Comparison of ENCODE assay signal across 8 cellular contexts in the genomic region with DNA sequence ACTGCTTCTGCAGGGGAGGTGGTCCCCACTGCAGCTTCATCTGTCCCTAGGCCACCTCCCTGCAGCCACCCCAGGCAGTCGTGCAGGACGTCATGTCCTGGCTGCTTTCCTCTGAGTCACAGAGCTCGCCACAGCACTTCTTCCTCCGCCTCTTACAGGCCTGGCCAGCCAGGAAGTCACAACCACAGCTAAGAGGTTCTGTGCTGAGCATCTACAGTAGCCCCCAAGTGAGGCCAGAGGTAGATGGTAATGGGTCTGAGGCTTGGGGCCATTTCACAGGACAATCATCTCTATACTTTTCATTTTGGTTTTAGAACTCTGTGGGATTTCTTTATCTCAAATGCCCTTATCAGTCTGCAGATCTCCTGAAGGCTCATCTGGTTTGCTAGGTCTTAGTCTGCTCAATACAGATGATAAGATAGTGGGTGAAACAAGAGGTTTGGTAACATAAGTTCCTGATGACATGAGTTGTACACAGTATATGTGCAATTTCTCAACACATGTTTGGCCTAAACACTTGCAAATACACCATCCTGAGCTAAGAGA.
DNase-seq lines count a peak whose midpoint lies in the region; ATAC-seq, FAIRE-seq and TF ChIP-seq lines count a peak whose summit lies in the region.

No MANE protein-coding gene starts in this region.

- peak in 1 of 2 donors; percentile 35 for TF ChIP-seq POLR2A in tibial nerve (IDR thresholded peaks at IDR 0.05)

- peaks cover 18% of the 10 kb centered on the region for H3K27me3 ChIP-seq in NT2/D1 (ENCODE audit: insufficient read depth, insufficient read length)
- no peaks in the 10 kb centered on the region for H3K27me3 ChIP-seq in esophagus (ENCODE audit: control insufficient read depth in 1 of 2, insufficient read depth in 2 of 2, low read length in 2 of 2)
- peaks cover 52% of the 10 kb centered on the region for H3K27me3 ChIP-seq in neural progenitor cell
- no peaks in the 10 kb centered on the region for H3K27me3 ChIP-seq in tibial nerve

- H3F3A ChIP-seq in neural progenitor cell (ENCODE audit: low read depth), result no peaks in the 10 kb centered on the region

- no peak overlapping the region for H2AFZ ChIP-seq in neural progenitor cell (replicated peaks)

- no peaks in the 10 kb centered on the region for H3K9me3 ChIP-seq in NT2/D1 (ENCODE audit: insufficient read depth, low read length)
- H3K9me3 ChIP-seq in esophagus (ENCODE audit: control insufficient read depth in 2 of 2, insufficient read depth in 1 of 2, low read depth in 1 of 2, low read length in 1 of 2), result no peaks in the 10 kb centered on the region
- H3K9me3 ChIP-seq in neural progenitor cell (ENCODE audit: low read depth), result no peaks in the 10 kb centered on the region
- H3K9me3 ChIP-seq in tibial nerve, result no peaks in the 10 kb centered on the region

- H3K27me3 Mint-ChIP-seq in neural progenitor cell (ENCODE audit: insufficient read depth, low read depth), result peaks cover 33% of the 10 kb centered on the region

- H3K4me1 ChIP-seq in NT2/D1 (ENCODE audit: insufficient read depth, insufficient read length) (peaks cover 9% of the 10 kb centered on the region), esophagus (ENCODE audit: control insufficient read depth in 2 of 2, insufficient read depth in 2 of 2, low read length in 1 of 2) (peaks cover 4 to 13% of the 10 kb centered on the region in 2 donors), neural progenitor cell (peaks cover 10% of the 10 kb centered on the region), tibial nerve (peaks cover 0 to 55% (median 40%) of the 10 kb centered on the region in 4 donors)

- H3K4me1 Mint-ChIP-seq in neural progenitor cell, result peaks cover 36% of the 10 kb centered on the region

- H3K36me3 Mint-ChIP-seq in neural progenitor cell, result no peaks in the 10 kb centered on the region

- no peak overlapping the region for H3K4me2 ChIP-seq in neural progenitor cell

- H3K27ac Mint-ChIP-seq in neural progenitor cell, result peak overlapping the region; percentile 78

- H3K79me2 ChIP-seq in neural progenitor cell (ENCODE audit: low read depth), result no peaks in the 10 kb centered on the region

- no peak overlapping the region for H3K4me3 Mint-ChIP-seq in neural progenitor cell

- no peak for TF ChIP-seq CTCF in neural progenitor cell (IDR thresholded peaks at IDR 0.05)
- TF ChIP-seq CTCF in tibial nerve (IDR thresholded peaks at IDR 0.05), result no peak

- ATAC-seq in HG02678 (IDR thresholded peaks at IDR 0.05; ENCODE audit: unreplicated experiment) (peak; percentile 53), HG02970 (IDR thresholded peaks at IDR 0.05; ENCODE audit: low FRiP score, unreplicated experiment) (no peak)

- H3K36me3 ChIP-seq in NT2/D1 (ENCODE audit: insufficient read depth, insufficient read length, low read length) (no peaks in the 10 kb centered on the region), esophagus (ENCODE audit: control insufficient read depth in 2 of 2, insufficient read depth in 2 of 2, low read length in 1 of 2) (no peaks in the 10 kb centered on the region), neural progenitor cell (no peaks in the 10 kb centered on the region), tibial nerve (no peaks in the 10 kb centered on the region)

- FAIRE-seq in GM18507 (lab: Jason Lieb, UNC), result peak; percentile 91

- DNase-seq in GM18507 (ENCODE audit: extremely low spot score, insufficient read length, low read depth) (peak; percentile 65), NT2/D1 (ENCODE audit: low read depth, low spot score) (no peak), neural progenitor cell (ENCODE audit: low spot score) (no peak), tibial nerve (ENCODE audit: low spot score in 2 of 2) (peak; percentile 72 to 77)
- peak; percentile 59 for DNase-seq in activated CD8-positive, alpha-beta memory T cell treated with anti-CD3 and anti-CD28 coated beads, Interleukin-2, amount 50 U/mL, for 24 hours (ENCODE audit: extremely low read depth)

- H3K9ac ChIP-seq in NT2/D1 (ENCODE audit: insufficient read length, low read depth) (peak overlapping the region; percentile 42), neural progenitor cell (no peak overlapping the region)

- 20 to 24% methylated on average over 4 of the region's 4 CpGs for WGBS in esophagus, 2 donors
- WGBS in tibial nerve, 2 donors, result 31 to 38% methylated on average over 4 of the region's 4 CpGs

- H3K9me3 Mint-ChIP-seq in neural progenitor cell, result no peaks in the 10 kb centered on the region

- peak in 1 of 2 donors; percentile 60 for TF ChIP-seq EP300 in tibial nerve (IDR thresholded peaks at IDR 0.05)

- H3K27ac ChIP-seq in esophagus (ENCODE audit: low read depth in 2 of 2, low read length in 1 of 2) (peak overlapping the region; percentile 89 to 99), neural progenitor cell (no peak overlapping the region), tibial nerve (peak overlapping the region in 3 of 4 donors; percentile 86 to 88 (median 88))

- no peaks in the 10 kb centered on the region for H4K20me1 ChIP-seq in neural progenitor cell (ENCODE audit: low read depth)

- H3K4me3 ChIP-seq in NT2/D1 (ENCODE audit: insufficient read length, low read depth) (no peak overlapping the region), esophagus (ENCODE audit: low read depth in 1 of 2, low read length in 2 of 2) (no peak overlapping the region), neural progenitor cell (no peak overlapping the region), tibial nerve (no peak overlapping the region)

Comparison
In these comparisons a context has a peak if more than half of its experiments do, and no peak if none do; other contexts are left out.
1. DNase-seq: peak in GM18507 (single experiment), activated CD8-positive, alpha-beta memory T cell treated with anti-CD3 and anti-CD28 coated beads, Interleukin-2, amount 50 U/mL, for 24 hours (single experiment) and tibial nerve (2 of 2); none in NT2/D1 (single experiment) and neural progenitor cell (single experiment).